8 cellular contexts compared by ENCODE assay signal in genomic region chr9:32581512-32582143, GRCh38. TPM values are rescaled to one million over a fixed set of nuclear protein-coding genes. Genes with fewer than 3 reads are reported as not detected.
DNase-seq lines count a peak whose midpoint lies in the region; TF ChIP-seq lines count a peak whose summit lies in the region.

No MANE protein-coding gene starts in this region.

- H3K36me3 ChIP-seq in adipocyte (ENCODE audit: control insufficient read depth, insufficient read depth, low read length, severe bottlenecking) = no peaks in the 10 kb centered on the region
- no peaks in the 10 kb centered on the region for H3K36me3 ChIP-seq in tibial nerve

- H3K4me3 ChIP-seq in HFF-Myc (replicated peaks; ENCODE audit: low read depth, low read length) (no peak overlapping the region), adipocyte (ENCODE audit: low read length) (no peak overlapping the region), tibial nerve (no peak overlapping the region)

- H3K27me3 ChIP-seq in adipocyte (replicated peaks; ENCODE audit: control insufficient read depth, insufficient read depth, low read length) (no peaks in the 10 kb centered on the region), tibial nerve (no peaks in the 10 kb centered on the region)

- TF ChIP-seq CTCF in HFF-Myc (IDR thresholded peaks at IDR 0.05; ENCODE audit: low read depth, low read length, missing control alignments) (peak; percentile 59), tibial nerve (IDR thresholded peaks at IDR 0.05) (peak; percentile 35 to 49 (median 37))

- WGBS in tibial nerve, 2 donors = 39 to 44% methylated on average over 3 of the region's 3 CpGs

- TF ChIP-seq EP300 in tibial nerve (IDR thresholded peaks at IDR 0.05) = no peak

- peak; percentile 4 for DNase-seq in activated T-cell treated with anti-CD3 and anti-CD28 coated beads for 4 hours
- DNase-seq in activated T-cell treated with anti-CD3 and anti-CD28 coated beads, Interleukin-2, amount 50 U/mL, for 1 hour = no peak
- peak; percentile 11 for DNase-seq in HFF-Myc (ENCODE audit: extremely low read depth, low read depth)
- DNase-seq in NCI-H460 (ENCODE audit: extremely low read depth, low read depth) = peak; percentile 19
- DNase-seq in adipocyte (ENCODE audit: low read depth) = peak; percentile 74
- peak; percentile 69 for DNase-seq in inferior parietal cortex (ENCODE audit: extremely low spot score)
- DNase-seq in tibial nerve (ENCODE audit: low spot score in 2 of 2) = peak in 1 of 2 donors; percentile 43
- DNase-seq in activated effector memory CD4-positive, alpha-beta T cell treated with anti-CD3 and anti-CD28 coated beads, Interleukin-2, amount 50 U/mL, for 16 hours = no peak

- TF ChIP-seq POLR2A in tibial nerve (IDR thresholded peaks at IDR 0.05) = no peak

- no peak overlapping the region for H3K27ac ChIP-seq in tibial nerve

- H3K9ac ChIP-seq in adipocyte (ENCODE audit: low read length) = peak overlapping the region; percentile 3

- no peaks in the 10 kb centered on the region for H3K9me3 ChIP-seq in adipocyte (ENCODE audit: control insufficient read depth, low read length)
- H3K9me3 ChIP-seq in tibial nerve = no peaks in the 10 kb centered on the region

- H3K4me1 ChIP-seq in adipocyte (ENCODE audit: control insufficient read depth, insufficient read depth, low read length) = peaks cover 9% of the 10 kb centered on the region
- peaks cover 0 to 7% (median 0%) of the 10 kb centered on the region in 4 donors for H3K4me1 ChIP-seq in tibial nerve

RNA-seq across cellular contexts. Expression of gene NDUFB6, which starts 8.7 kb away (rescaled TPM):
- 48.3 and 51.0 TPM in 2 replicates for total RNA-seq in NCI-H460 (2014; rRNA removed; shearing (Covaris generic))
- 30.2 and 34.7 TPM in 2 replicates for polyA plus RNA-seq in NCI-H460 (2014; cell fraction: nucleus; rRNA removed)
- 10 to 100 TPM; 36.9 to 71.7 (median 56.7) TPM for total RNA-seq in tibial nerve

RNA-seq across cellular contexts. Expression of gene TOPORS, which starts 29.2 kb away (rescaled TPM):
- total RNA-seq in NCI-H460 (2014; rRNA removed; shearing (Covaris generic)) = 17.3 and 18.7 TPM in 2 replicates
- 5.8 and 9.5 TPM in 2 replicates for polyA plus RNA-seq in NCI-H460 (2014; cell fraction: nucleus; rRNA removed)
- 10 to 100 TPM; 19.5 to 23.4 (median 22.5) TPM for total RNA-seq in tibial nerve

RNA-seq across cellular contexts. Expression of gene SMIM27, which starts 29.5 kb away (rescaled TPM):
- 1.4 and 11.5 TPM in 2 replicates for total RNA-seq in NCI-H460 (2014; rRNA removed; shearing (Covaris generic))
- polyA plus RNA-seq in NCI-H460 (2014; cell fraction: nucleus; rRNA removed) = 0.44 TPM in 1 of 2 replicates, not detected in the other
- total RNA-seq in tibial nerve = 10 to 100 TPM in 1 of 4 donors, 1 to 10 TPM in 3; 5.3 to 18.1 (median 6.8) TPM

RNA-seq across cellular contexts. Expression of gene TAF1L, which starts 53.8 kb away (rescaled TPM):
- not detected in 2 replicates for total RNA-seq in NCI-H460 (2014; rRNA removed; shearing (Covaris generic))
- polyA plus RNA-seq in NCI-H460 (2014; cell fraction: nucleus; rRNA removed) = not detected in 2 replicates
- under 1 TPM in 2 of 4 donors, not detected in 2; under 0.01 to 0.21 TPM for total RNA-seq in tibial nerve

RNA-seq across cellular contexts. Expression of gene RIGI, which starts 55.6 kb away (rescaled TPM):
- total RNA-seq in NCI-H460 (2014; rRNA removed; shearing (Covaris generic)) = 5.5 and 7.0 TPM in 2 replicates
- polyA plus RNA-seq in NCI-H460 (2014; cell fraction: nucleus; rRNA removed) = 2.6 and 4.1 TPM in 2 replicates
- total RNA-seq in tibial nerve = 10 to 100 TPM in 1 of 4 donors, 1 to 10 TPM in 3; 8.2 to 16.0 (median 9.3) TPM

Comparison
In these comparisons a context has a peak if more than half of its experiments do, and no peak if none do; other contexts are left out.
1. DNase-seq: peak in activated T-cell treated with anti-CD3 and anti-CD28 coated beads for 4 hours (single experiment), HFF-Myc (single experiment), NCI-H460 (single experiment), adipocyte (single experiment) and inferior parietal cortex (single experiment); none in activated T-cell treated with anti-CD3 and anti-CD28 coated beads, Interleukin-2, amount 50 U/mL, for 1 hour (single experiment) and activated effector memory CD4-positive, alpha-beta T cell treated with anti-CD3 and anti-CD28 coated beads, Interleukin-2, amount 50 U/mL, for 16 hours (single experiment).